Comparison of ENCODE assay signal across 3 cellular contexts in genomic region chr19:41366089-41366488, GRCh38.
TF ChIP-seq lines count a peak whose summit lies in the region.

No MANE protein-coding gene starts in this region.

TF ChIP-seq in SK-N-SH, 30 proteins besides CTCF, POLR2A, EP300 and RAD21:
- TF ChIP-seq RFX5 (IDR thresholded peaks at IDR 0.05; ENCODE audit: low read length), result no peak
- TF ChIP-seq NFIC (IDR thresholded peaks at IDR 0.05; ENCODE audit: borderline replicate concordance), result no peak
- TF ChIP-seq YY1 (IDR thresholded peaks at IDR 0.05; ENCODE audit: low read depth), result no peak

TF ChIP-seq in SK-N-SH treated with all-trans-retinoic acid at 6 μM for 48 hours, 23 proteins besides CTCF, POLR2A, EP300 and RAD21:
- TF ChIP-seq ISL1 (CRISPR knock-in tag; IDR thresholded peaks at IDR 0.05) (no peak), PPARA (CRISPR knock-in tag; IDR thresholded peaks at IDR 0.05; ENCODE audit: borderline replicate concordance) (no peak), CSRNP3 (CRISPR knock-in tag; IDR thresholded peaks at IDR 0.05) (no peak), OSR1 (CRISPR knock-in tag; IDR thresholded peaks at IDR 0.05) (no peak), RARB (CRISPR knock-in tag; IDR thresholded peaks at IDR 0.05) (no peak), ARNTL (CRISPR knock-in tag; IDR thresholded peaks at IDR 0.05; ENCODE audit: borderline replicate concordance, low read depth) (no peak), PATZ1 (CRISPR knock-in tag; IDR thresholded peaks at IDR 0.05; ENCODE audit: borderline replicate concordance) (no peak), GLIS3 (CRISPR knock-in tag; IDR thresholded peaks at IDR 0.05) (no peak), SNAI2 (CRISPR knock-in tag; IDR thresholded peaks at IDR 0.05) (no peak), ZFP30 (CRISPR knock-in tag; IDR thresholded peaks at IDR 0.05) (no peak), ZNF8 (CRISPR knock-in tag; IDR thresholded peaks at IDR 0.05) (no peak), ZFP3 (CRISPR knock-in tag; IDR thresholded peaks at IDR 0.05) (no peak), BACH2 (CRISPR knock-in tag; IDR thresholded peaks at IDR 0.05; ENCODE audit: borderline replicate concordance) (no peak)
- TF ChIP-seq, protein P1, sequence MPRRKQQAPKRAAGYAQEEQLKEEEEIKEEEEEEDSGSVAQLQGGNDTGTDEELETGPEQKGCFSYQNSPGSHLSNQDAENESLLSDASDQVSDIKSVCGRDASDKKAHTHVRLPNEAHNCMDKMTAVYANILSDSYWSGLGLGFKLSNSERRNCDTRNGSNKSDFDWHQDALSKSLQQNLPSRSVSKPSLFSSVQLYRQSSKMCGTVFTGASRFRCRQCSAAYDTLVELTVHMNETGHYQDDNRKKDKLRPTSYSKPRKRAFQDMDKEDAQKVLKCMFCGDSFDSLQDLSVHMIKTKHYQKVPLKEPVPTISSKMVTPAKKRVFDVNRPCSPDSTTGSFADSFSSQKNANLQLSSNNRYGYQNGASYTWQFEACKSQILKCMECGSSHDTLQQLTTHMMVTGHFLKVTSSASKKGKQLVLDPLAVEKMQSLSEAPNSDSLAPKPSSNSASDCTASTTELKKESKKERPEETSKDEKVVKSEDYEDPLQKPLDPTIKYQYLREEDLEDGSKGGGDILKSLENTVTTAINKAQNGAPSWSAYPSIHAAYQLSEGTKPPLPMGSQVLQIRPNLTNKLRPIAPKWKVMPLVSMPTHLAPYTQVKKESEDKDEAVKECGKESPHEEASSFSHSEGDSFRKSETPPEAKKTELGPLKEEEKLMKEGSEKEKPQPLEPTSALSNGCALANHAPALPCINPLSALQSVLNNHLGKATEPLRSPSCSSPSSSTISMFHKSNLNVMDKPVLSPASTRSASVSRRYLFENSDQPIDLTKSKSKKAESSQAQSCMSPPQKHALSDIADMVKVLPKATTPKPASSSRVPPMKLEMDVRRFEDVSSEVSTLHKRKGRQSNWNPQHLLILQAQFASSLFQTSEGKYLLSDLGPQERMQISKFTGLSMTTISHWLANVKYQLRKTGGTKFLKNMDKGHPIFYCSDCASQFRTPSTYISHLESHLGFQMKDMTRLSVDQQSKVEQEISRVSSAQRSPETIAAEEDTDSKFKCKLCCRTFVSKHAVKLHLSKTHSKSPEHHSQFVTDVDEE (CRISPR knock-in tag; IDR thresholded peaks at IDR 0.05), result no peak
- TF ChIP-seq, protein P2, sequence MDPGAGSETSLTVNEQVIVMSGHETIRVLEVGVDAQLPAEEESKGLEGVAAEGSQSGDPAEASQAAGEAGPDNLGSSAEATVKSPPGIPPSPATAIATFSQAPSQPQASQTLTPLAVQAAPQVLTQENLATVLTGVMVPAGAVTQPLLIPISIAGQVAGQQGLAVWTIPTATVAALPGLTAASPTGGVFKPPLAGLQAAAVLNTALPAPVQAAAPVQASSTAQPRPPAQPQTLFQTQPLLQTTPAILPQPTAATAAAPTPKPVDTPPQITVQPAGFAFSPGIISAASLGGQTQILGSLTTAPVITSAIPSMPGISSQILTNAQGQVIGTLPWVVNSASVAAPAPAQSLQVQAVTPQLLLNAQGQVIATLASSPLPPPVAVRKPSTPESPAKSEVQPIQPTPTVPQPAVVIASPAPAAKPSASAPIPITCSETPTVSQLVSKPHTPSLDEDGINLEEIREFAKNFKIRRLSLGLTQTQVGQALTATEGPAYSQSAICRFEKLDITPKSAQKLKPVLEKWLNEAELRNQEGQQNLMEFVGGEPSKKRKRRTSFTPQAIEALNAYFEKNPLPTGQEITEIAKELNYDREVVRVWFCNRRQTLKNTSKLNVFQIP (CRISPR knock-in tag; IDR thresholded peaks at IDR 0.05; ENCODE audit: borderline replicate concordance, low read depth), result no peak
TF ChIP-seq in SK-N-SH treated with all-trans-retinoic acid at 6 μM for 48 hours: peak in this region for 0.

TF ChIP-seq in GM12878, 131 proteins besides CTCF, POLR2A, EP300 and RAD21:
- TF ChIP-seq CHD4 (IDR thresholded peaks at IDR 0.05) (no peak), BRCA1 (IDR thresholded peaks at IDR 0.05; ENCODE audit: low read depth, low read length) (no peak), CBX3 (IDR thresholded peaks at IDR 0.05; ENCODE audit: borderline replicate concordance, low read depth) (no peak), HDGF (IDR thresholded peaks at IDR 0.05) (0 out of 2 replicates have a peak, but pooled peaks have one; percentile 19), ZNF217 (IDR thresholded peaks at IDR 0.05) (no peak), NFIC (IDR thresholded peaks at IDR 0.05; ENCODE audit: low read depth, low read length) (no peak), ZBTB4 (CRISPR knock-in tag; IDR thresholded peaks at IDR 0.05) (no peak), MXI1 (IDR thresholded peaks at IDR 0.05; ENCODE audit: low read depth, low read length) (no peak), CEBPB (IDR thresholded peaks at IDR 0.05; ENCODE audit: borderline replicate concordance in 1 of 2, low read depth in 2 of 2, low read length in 2 of 2) (no peak), TAF1 (IDR thresholded peaks at IDR 0.05; ENCODE audit: borderline replicate concordance, low read depth, low read length) (no peak), NFYA (IDR thresholded peaks at IDR 0.05; ENCODE audit: borderline replicate concordance, low read depth, low read length) (no peak), BMI1 (IDR thresholded peaks at IDR 0.05; ENCODE audit: borderline replicate concordance) (no peak), YY1 (IDR thresholded peaks at IDR 0.05; ENCODE audit: low read depth, low read length) (peak; percentile 88), CHD1 (IDR thresholded peaks at IDR 0.05; ENCODE audit: low read depth, low read length) (no peak), SMARCA5 (IDR thresholded peaks at IDR 0.05) (no peak)
TF ChIP-seq in GM12878: peak in this region for 2.
